Comparison of ENCODE assay signal across 12 cellular contexts in genomic region chrX:115958687-115959359, GRCh38.
DNase-seq lines count a peak whose midpoint lies in the region; TF ChIP-seq lines count a peak whose summit lies in the region.
"Had no signal": no experiment of that assay in that cellular context is flagged by ENCODE, and none has a peak within 500 bp of the region (broad histone marks: within the 10 kb centered on the region; RNA-seq: fewer than 3 reads in every experiment).

No MANE protein-coding gene starts in this region.

- H3K36me3 ChIP-seq in OCI-LY3 (replicated peaks; ENCODE audit: low read depth, low read length) (no peaks in the 10 kb centered on the region), liver (ENCODE audit: control insufficient read depth in 4 of 4, insufficient read depth in 3 of 4, low read depth in 1 of 4, low read length in 3 of 4) (no peaks in the 10 kb centered on the region)
- H3K36me3 ChIP-seq: stomach had no signal

- H3K9ac ChIP-seq in OCI-LY3 (ENCODE audit: low read length) (no peak overlapping the region), liver (ENCODE audit: low read depth in 1 of 2, low read length in 2 of 2) (no peak overlapping the region)
- H3K9ac ChIP-seq: parathyroid adenoma had no signal

- H3K4me1 ChIP-seq in OCI-LY3 (ENCODE audit: low read length) (0 out of 2 replicates have a peak, but pooled peaks cover 7% of the 10 kb centered on the region), liver (ENCODE audit: control insufficient read depth in 4 of 4, insufficient read depth in 4 of 4, low read length in 3 of 4) (peaks cover 3 to 18% (median 11%) of the 10 kb centered on the region in 4 donors)
- H3K4me1 ChIP-seq: parathyroid adenoma, stomach had no signal

- H3K79me2 ChIP-seq in OCI-LY3 (ENCODE audit: low read length): no peaks in the 10 kb centered on the region

- H4K20me1 ChIP-seq in OCI-LY3 (ENCODE audit: insufficient read depth, low read length): no peaks in the 10 kb centered on the region

- H3K9me3 ChIP-seq in OCI-LY3 (ENCODE audit: insufficient read depth, low read length) (no peaks in the 10 kb centered on the region), liver (ENCODE audit: control insufficient read depth in 4 of 4, low read length in 3 of 4) (no peaks in the 10 kb centered on the region)
- H3K9me3 ChIP-seq: stomach had no signal

- peak; percentile 43 for DNase-seq in DMS153 (lab: John Stamatoyannopoulos, UW)
- no peak for DNase-seq in DMS153 treated with DMSO at 0.1 percent for 48 hours (lab: John Stamatoyannopoulos, UW; ENCODE audit: unreplicated experiment)
- DNase-seq in Kasumi-1 (lab: John Stamatoyannopoulos, UW): peak; percentile 13 to 33
- no peak for DNase-seq in LoVo (ENCODE audit: low spot score)
- DNase-seq in activated CD4-positive, alpha-beta T cell treated with anti-CD3 and anti-CD28 coated beads, Interleukin-2, amount 10 ng/mL, durations not matched to agents 7 days and 5 days: no peak
- no peak for DNase-seq in HCEC 1CT
- DNase-seq: activated CD8-positive, alpha-beta memory T cell treated with anti-CD3 and anti-CD28 coated beads, Interleukin-2, amount 50 U/mL, for 48 hours; stomach had no signal

- 47% methylated on average over 3 of the region's 3 CpGs for WGBS in liver

- POLR2A ChIA-PET in activated CD4-positive, alpha-beta T cell treated with anti-CD3 and anti-CD28 coated beads, Interleukin-2, amount 10 ng/mL, durations not matched to agents 7 days and 5 days (lab: Charles Lee): no interaction called here

- H3K27me3 Mint-ChIP-seq in activated CD4-positive, alpha-beta T cell treated with anti-CD3 and anti-CD28 coated beads, Interleukin-2, amount 10 ng/mL, durations not matched to agents 7 days and 5 days: no peaks in the 10 kb centered on the region

- TF ChIP-seq RAD21 in liver (IDR thresholded peaks at IDR 0.05): peak; percentile 24 to 67

- H3K36me3 Mint-ChIP-seq in activated CD4-positive, alpha-beta T cell treated with anti-CD3 and anti-CD28 coated beads, Interleukin-2, amount 10 ng/mL, durations not matched to agents 7 days and 5 days (ENCODE audit: low read depth): no peaks in the 10 kb centered on the region

- H3K27ac Mint-ChIP-seq in activated CD4-positive, alpha-beta T cell treated with anti-CD3 and anti-CD28 coated beads, Interleukin-2, amount 10 ng/mL, durations not matched to agents 7 days and 5 days: no peak overlapping the region

- H3K27me3 ChIP-seq in OCI-LY3 (ENCODE audit: low read depth, low read length) (no peaks in the 10 kb centered on the region), liver (ENCODE audit: control insufficient read depth in 4 of 4, insufficient read depth in 4 of 4, low read length in 3 of 4) (no peaks in the 10 kb centered on the region)

- H2AFZ ChIP-seq in OCI-LY3 (ENCODE audit: low read depth, low read length): 0 out of 2 replicates have a peak overlapping the region, but pooled peaks have one; percentile 1
- H2AFZ ChIP-seq: parathyroid adenoma had no signal

- no peak overlapping the region for H3K4me3 ChIP-seq in OCI-LY3 (ENCODE audit: low read length)
- no peak overlapping the region for H3K4me3 ChIP-seq in liver (ENCODE audit: low read depth in 1 of 3, low read length in 3 of 3)
- H3K4me3 ChIP-seq: A549, stomach had no signal

- H3K4me1 Mint-ChIP-seq in activated CD4-positive, alpha-beta T cell treated with anti-CD3 and anti-CD28 coated beads, Interleukin-2, amount 10 ng/mL, durations not matched to agents 7 days and 5 days: no peaks in the 10 kb centered on the region

- no peak overlapping the region for H3K27ac ChIP-seq in OCI-LY3 (ENCODE audit: low read length)
- no peak overlapping the region for H3K27ac ChIP-seq in liver (ENCODE audit: low read depth in 1 of 2, low read length in 2 of 2)
- H3K27ac ChIP-seq: A549, parathyroid adenoma, stomach had no signal

- CTCF ChIA-PET in activated CD4-positive, alpha-beta T cell treated with anti-CD3 and anti-CD28 coated beads, Interleukin-2, amount 10 ng/mL, durations not matched to agents 7 days and 5 days (lab: Charles Lee): interaction anchor here (1.6 kb wide), 1 partner anchor 66 kb away, joined by 4 read pairs; no protein-coding TSS in a partner anchor

- H3K9me3 Mint-ChIP-seq in activated CD4-positive, alpha-beta T cell treated with anti-CD3 and anti-CD28 coated beads, Interleukin-2, amount 10 ng/mL, durations not matched to agents 7 days and 5 days: no peaks in the 10 kb centered on the region

- peak overlapping the region; percentile 40 for H3K4me2 ChIP-seq in OCI-LY3 (ENCODE audit: low read length)
- H3K4me2 ChIP-seq: A549 had no signal

- TF ChIP-seq CTCF in OCI-LY3 (IDR thresholded peaks at IDR 0.05; ENCODE audit: low read depth, low read length): peak; percentile 49
- TF ChIP-seq CTCF in liver (IDR thresholded peaks at IDR 0.05; ENCODE audit: low read depth, low read length, missing input control): peak; percentile 25

- no peak overlapping the region for H3K4me3 Mint-ChIP-seq in activated CD4-positive, alpha-beta T cell treated with anti-CD3 and anti-CD28 coated beads, Interleukin-2, amount 10 ng/mL, durations not matched to agents 7 days and 5 days

TF ChIP-seq in liver, 16 proteins besides CTCF, POLR2A, EP300 and RAD21:
- no peak for TF ChIP-seq SP1 (IDR thresholded peaks at IDR 0.05)
- no peak for TF ChIP-seq REST (IDR thresholded peaks at IDR 0.05)
- no peak for TF ChIP-seq GABPA (IDR thresholded peaks at IDR 0.05 in 1 of 2, conservative IDR thresholded peaks at IDR 0.05 in 1 of 2)
- TF ChIP-seq MAX (IDR thresholded peaks at IDR 0.05): no peak
- TF ChIP-seq FOXA2 (IDR thresholded peaks at IDR 0.05): no peak
- no peak for TF ChIP-seq TAF1 (conservative IDR thresholded peaks at IDR 0.05)
- TF ChIP-seq RXRA (IDR thresholded peaks at IDR 0.05): no peak
- TF ChIP-seq EGR1 (IDR thresholded peaks at IDR 0.05; ENCODE audit: low read depth in 2 of 2): no peak
- no peak for TF ChIP-seq ZBTB33 (IDR thresholded peaks at IDR 0.05)
- no peak for TF ChIP-seq ATF3 (IDR thresholded peaks at IDR 0.05)
- TF ChIP-seq HNF4A (conservative IDR thresholded peaks at IDR 0.05): no peak
- TF ChIP-seq FOXA1 (IDR thresholded peaks at IDR 0.05): no peak
- no peak for TF ChIP-seq HNF4G (IDR thresholded peaks at IDR 0.05)
- TF ChIP-seq NR2F2 (IDR thresholded peaks at IDR 0.05): no peak
- no peak for TF ChIP-seq YY1 (IDR thresholded peaks at IDR 0.05)
- TF ChIP-seq JUND (IDR thresholded peaks at IDR 0.05): no peak

Comparison
In these comparisons a context has a peak if more than half of its experiments do, and no peak if none do; other contexts are left out.
1. DNase-seq: peak in DMS153 (single experiment) and Kasumi-1 (2 of 2); none in DMS153 treated with DMSO at 0.1 percent for 48 hours (single experiment), LoVo (single experiment), activated CD4-positive, alpha-beta T cell treated with anti-CD3 and anti-CD28 coated beads, Interleukin-2, amount 10 ng/mL, durations not matched to agents 7 days and 5 days (single experiment) and HCEC 1CT (single experiment).